ENCODE assay signal across 26 cellular contexts in genomic region chr5:173944512-173944911, GRCh38. TPM values are rescaled to one million over a fixed set of nuclear protein-coding genes. Genes with fewer than 3 reads are reported as not detected.
A peak's percentile ranks its signal among the peaks of the same experiment; 100 is the strongest.
DNase-seq lines count a peak whose midpoint lies in the region; ATAC-seq and TF ChIP-seq lines count a peak whose summit lies in the region.
"Had no signal": no experiment of that assay in that cellular context is flagged by ENCODE, and none has a peak within 500 bp of the region (broad histone marks: within the 10 kb centered on the region; RNA-seq: fewer than 3 reads in every experiment).

No MANE protein-coding gene starts in this region.

- H3K27me3 Mint-ChIP-seq in activated T-cell treated with anti-CD3 and anti-CD28 coated beads, Interleukin-2, amount 50 U/mL, for 4 hours (ENCODE audit: low read depth), result no peaks in the 10 kb centered on the region
- H3K27me3 Mint-ChIP-seq: activated CD4-positive, alpha-beta memory T cell treated with anti-CD3 and anti-CD28 coated beads for 36 hours; B cell; naive thymus-derived CD8-positive, alpha-beta T cell had no signal

- peak; percentile 64 for DNase-seq in ACHN
- no peak for DNase-seq in SK-N-MC (ENCODE audit: low read depth, low spot score)
- no peak for DNase-seq in left ventricle myocardium superior
- DNase-seq in HuH-7 (ENCODE audit: low spot score), result no peak
- DNase-seq in posterior vena cava (ENCODE audit: low spot score), result no peak
- no peak for DNase-seq in HAP-1 (ENCODE audit: low spot score in 2 of 2)
- no peak for DNase-seq in activated T-cell treated with anti-CD3 and anti-CD28 coated beads, Interleukin-2, amount 50 U/mL, for 4 hours
- DNase-seq: activated CD4-positive, alpha-beta memory T cell treated with anti-CD3 and anti-CD28 coated beads for 36 hours; activated gamma-delta T cell; DMS53; glutamatergic neuron; KBM-7; left cardiac atrium; naive thymus-derived CD8-positive, alpha-beta T cell; NCI-H1436; right lobe of liver; SIG-M5; stimulated activated CD4-positive, alpha-beta T cell treated with anti-CD3 and anti-CD28 coated beads, Interleukin-15, amount 100 ng/mL, for 24 hours had no signal

- peaks cover 18% of the 10 kb centered on the region; the same call in 1 of the 2 replicates for H3K36me3 ChIP-seq in SK-N-MC (ENCODE audit: insufficient read depth, low read length)
- no peaks in the 10 kb centered on the region for H3K36me3 ChIP-seq in parathyroid adenoma (ENCODE audit: control insufficient read depth, insufficient read depth, low read length)
- no peaks in the 10 kb centered on the region for H3K36me3 ChIP-seq in HAP-1 (replicated peaks)

- H3K4me2 ChIP-seq in parathyroid adenoma (ENCODE audit: low read length), result no peak overlapping the region

- H3K79me2 ChIP-seq in parathyroid adenoma, result peaks cover 37% of the 10 kb centered on the region

- no peaks in the 10 kb centered on the region for H3K9me3 Mint-ChIP-seq in activated T-cell treated with anti-CD3 and anti-CD28 coated beads, Interleukin-2, amount 50 U/mL, for 4 hours
- H3K9me3 Mint-ChIP-seq: activated CD4-positive, alpha-beta memory T cell treated with anti-CD3 and anti-CD28 coated beads for 36 hours; mesothelial cell of epicardium; naive thymus-derived CD8-positive, alpha-beta T cell had no signal

- peak overlapping the region; percentile 48; the same call in 1 of the 2 replicates for H3K27ac ChIP-seq in SK-N-MC
- H3K27ac ChIP-seq in parathyroid adenoma, result peak overlapping the region; percentile 40
- H3K27ac ChIP-seq: coronary artery, right lobe of liver had no signal

- H3K9me3 ChIP-seq in SK-N-MC (ENCODE audit: low read depth, low read length) (no peaks in the 10 kb centered on the region), parathyroid adenoma (ENCODE audit: control insufficient read depth, low read length) (no peaks in the 10 kb centered on the region), HAP-1 (no peaks in the 10 kb centered on the region)
- H3K9me3 ChIP-seq: right lobe of liver, upper lobe of left lung had no signal

- TF ChIP-seq CTCF in parathyroid adenoma (IDR thresholded peaks at IDR 0.05), result no peak

- H3K4me3 Mint-ChIP-seq in activated T-cell treated with anti-CD3 and anti-CD28 coated beads, Interleukin-2, amount 50 U/mL, for 4 hours, result no peak overlapping the region
- H3K4me3 Mint-ChIP-seq: activated CD4-positive, alpha-beta memory T cell treated with anti-CD3 and anti-CD28 coated beads for 36 hours; B cell; mesothelial cell of epicardium; naive thymus-derived CD8-positive, alpha-beta T cell had no signal

- no peaks in the 10 kb centered on the region for H3K4me1 Mint-ChIP-seq in activated T-cell treated with anti-CD3 and anti-CD28 coated beads, Interleukin-2, amount 50 U/mL, for 4 hours (ENCODE audit: low read depth)
- H3K4me1 Mint-ChIP-seq: B cell had no signal

- H2AFZ ChIP-seq in parathyroid adenoma, result no peak overlapping the region

- H3K4me3 ChIP-seq in SK-N-MC, result peak overlapping the region; percentile 27
- H3K4me3 ChIP-seq in parathyroid adenoma (ENCODE audit: low read depth, low read length), result no peak overlapping the region
- H3K4me3 ChIP-seq in HAP-1, result no peak overlapping the region
- H3K4me3 ChIP-seq: coronary artery, right lobe of liver, upper lobe of left lung had no signal

- H3K36me3 Mint-ChIP-seq in activated T-cell treated with anti-CD3 and anti-CD28 coated beads, Interleukin-2, amount 50 U/mL, for 4 hours (ENCODE audit: insufficient read depth), result peaks cover 28% of the 10 kb centered on the region

- ATAC-seq in left ventricle myocardium superior, result peak; percentile 42
- ATAC-seq in activated T-cell treated with anti-CD3 and anti-CD28 coated beads, Interleukin-2, amount 50 U/mL, for 4 hours, result no peak
- ATAC-seq: activated CD4-positive, CD25-positive, alpha-beta regulatory T cell treated with anti-CD3 and anti-CD28 coated beads, Interleukin-2, amount 50 U/mL, for 24 hours; naive thymus-derived CD8-positive, alpha-beta T cell had no signal

- in situ Hi-C loops in ACHN (cut with HindIII; ENCODE audit: low pct_ligation_motif_present, low pct_unique_long_range_greater_than_20kb, low sequenced_read_pairs), result no loop called here
- in situ Hi-C loops in HAP-1 (cut with MboI; ENCODE audit: low sequenced_read_pairs), result no loop called here

- intact Hi-C loops in left ventricle myocardium superior (cut with micrococcal nuclease), result no loop called here
- intact Hi-C loops in posterior vena cava (cut with DNase I), result no loop called here

- H3K4me1 ChIP-seq in parathyroid adenoma (peaks cover 32% of the 10 kb centered on the region), HAP-1 (peaks cover 16% of the 10 kb centered on the region)

- H3K27me3 ChIP-seq in parathyroid adenoma (ENCODE audit: control insufficient read depth, insufficient read depth, low read length), result no peaks in the 10 kb centered on the region
- H3K27me3 ChIP-seq in HAP-1 (ENCODE audit: low read depth), result no peaks in the 10 kb centered on the region
- H3K27me3 ChIP-seq: right lobe of liver, upper lobe of left lung had no signal

- no peak overlapping the region for H3K9ac ChIP-seq in SK-N-MC (ENCODE audit: insufficient read length)
- no peak overlapping the region for H3K9ac ChIP-seq in parathyroid adenoma

RNA-seq across cellular contexts. Expression of gene C5orf47, which starts 44.5 kb away (rescaled TPM):
- not detected for total RNA-seq in left ventricle myocardium superior
- under 1 TPM in 1 of 2 donors, not detected in 1; 0.33 TPM for total RNA-seq in posterior vena cava
- total RNA-seq in activated T-cell treated with anti-CD3 and anti-CD28 coated beads, Interleukin-2, amount 50 U/mL, for 4 hours, result not detected
- total RNA-seq: activated CD4-positive, alpha-beta memory T cell treated with anti-CD3 and anti-CD28 coated beads for 36 hours; B cell; HT-29; mesothelial cell of epicardium; naive thymus-derived CD8-positive, alpha-beta T cell; osteoblast; right lobe of liver; upper lobe of left lung had no signal

RNA-seq across cellular contexts. Expression of gene CPEB4, which starts 56.4 kb away (rescaled TPM):
- total RNA-seq in left ventricle myocardium superior (125 TPM), posterior vena cava (100 to 1,000 TPM in 1 of 2 donors, 10 to 100 TPM in 1; 51.9 to 102 TPM)
- 10 to 100 TPM; 14.4 to 17.2 (median 14.9) TPM for total RNA-seq in activated T-cell treated with anti-CD3 and anti-CD28 coated beads, Interleukin-2, amount 50 U/mL, for 4 hours
